ENCODE assay signal across 1 cellular context in the genomic region with DNA sequence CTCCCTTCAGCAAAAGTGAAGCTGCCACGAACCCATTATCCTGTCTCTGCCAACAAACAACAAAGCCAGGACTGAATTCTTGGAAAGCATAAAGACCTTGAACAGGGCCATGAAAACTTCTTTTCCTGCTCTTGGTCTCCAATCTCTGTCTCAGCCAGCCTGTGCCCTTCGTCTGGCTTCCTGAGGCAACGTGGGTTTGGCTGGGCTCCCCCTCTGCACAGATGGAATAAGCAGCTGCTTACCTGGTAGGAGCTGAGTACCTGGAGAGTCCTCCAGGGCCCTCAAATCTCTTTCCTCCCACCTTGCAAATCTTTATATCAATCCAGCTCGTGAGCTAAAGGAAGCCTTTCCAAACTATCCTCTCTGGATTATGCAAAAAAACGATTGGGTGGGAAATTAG.
TF ChIP-seq lines count a peak whose summit lies in the region.

No MANE protein-coding gene starts in this region.

TF ChIP-seq in HepG2, 621 proteins besides CTCF, POLR2A, EP300 and RAD21 (continued from another document):
- TF ChIP-seq, protein P1, sequence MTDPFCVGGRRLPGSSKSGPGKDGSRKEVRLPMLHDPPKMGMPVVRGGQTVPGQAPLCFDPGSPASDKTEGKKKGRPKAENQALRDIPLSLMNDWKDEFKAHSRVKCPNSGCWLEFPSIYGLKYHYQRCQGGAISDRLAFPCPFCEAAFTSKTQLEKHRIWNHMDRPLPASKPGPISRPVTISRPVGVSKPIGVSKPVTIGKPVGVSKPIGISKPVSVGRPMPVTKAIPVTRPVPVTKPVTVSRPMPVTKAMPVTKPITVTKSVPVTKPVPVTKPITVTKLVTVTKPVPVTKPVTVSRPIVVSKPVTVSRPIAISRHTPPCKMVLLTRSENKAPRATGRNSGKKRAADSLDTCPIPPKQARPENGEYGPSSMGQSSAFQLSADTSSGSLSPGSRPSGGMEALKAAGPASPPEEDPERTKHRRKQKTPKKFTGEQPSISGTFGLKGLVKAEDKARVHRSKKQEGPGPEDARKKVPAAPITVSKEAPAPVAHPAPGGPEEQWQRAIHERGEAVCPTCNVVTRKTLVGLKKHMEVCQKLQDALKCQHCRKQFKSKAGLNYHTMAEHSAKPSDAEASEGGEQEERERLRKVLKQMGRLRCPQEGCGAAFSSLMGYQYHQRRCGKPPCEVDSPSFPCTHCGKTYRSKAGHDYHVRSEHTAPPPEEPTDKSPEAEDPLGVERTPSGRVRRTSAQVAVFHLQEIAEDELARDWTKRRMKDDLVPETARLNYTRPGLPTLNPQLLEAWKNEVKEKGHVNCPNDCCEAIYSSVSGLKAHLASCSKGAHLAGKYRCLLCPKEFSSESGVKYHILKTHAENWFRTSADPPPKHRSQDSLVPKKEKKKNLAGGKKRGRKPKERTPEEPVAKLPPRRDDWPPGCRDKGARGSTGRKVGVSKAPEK (CRISPR knock-in tag; IDR thresholded peaks at IDR 0.05; ENCODE audit: borderline replicate concordance), result no peak
- TF ChIP-seq ZNF644 (CRISPR knock-in tag; IDR thresholded peaks at IDR 0.05; ENCODE audit: low read depth), result no peak
- TF ChIP-seq FOXP1 (IDR thresholded peaks at IDR 0.05), result no peak
- no peak for TF ChIP-seq FOXP1 (CRISPR knock-in tag; IDR thresholded peaks at IDR 0.05)
- TF ChIP-seq, protein P2, sequence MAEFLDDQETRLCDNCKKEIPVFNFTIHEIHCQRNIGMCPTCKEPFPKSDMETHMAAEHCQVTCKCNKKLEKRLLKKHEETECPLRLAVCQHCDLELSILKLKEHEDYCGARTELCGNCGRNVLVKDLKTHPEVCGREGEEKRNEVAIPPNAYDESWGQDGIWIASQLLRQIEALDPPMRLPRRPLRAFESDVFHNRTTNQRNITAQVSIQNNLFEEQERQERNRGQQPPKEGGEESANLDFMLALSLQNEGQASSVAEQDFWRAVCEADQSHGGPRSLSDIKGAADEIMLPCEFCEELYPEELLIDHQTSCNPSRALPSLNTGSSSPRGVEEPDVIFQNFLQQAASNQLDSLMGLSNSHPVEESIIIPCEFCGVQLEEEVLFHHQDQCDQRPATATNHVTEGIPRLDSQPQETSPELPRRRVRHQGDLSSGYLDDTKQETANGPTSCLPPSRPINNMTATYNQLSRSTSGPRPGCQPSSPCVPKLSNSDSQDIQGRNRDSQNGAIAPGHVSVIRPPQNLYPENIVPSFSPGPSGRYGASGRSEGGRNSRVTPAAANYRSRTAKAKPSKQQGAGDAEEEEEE (CRISPR knock-in tag; IDR thresholded peaks at IDR 0.05; ENCODE audit: borderline replicate concordance), result no peak
- no peak for TF ChIP-seq JUND (CRISPR knock-in tag; IDR thresholded peaks at IDR 0.05)
- TF ChIP-seq RBFOX2 (IDR thresholded peaks at IDR 0.05; ENCODE audit: low read depth, low read length), result no peak
- TF ChIP-seq, protein P3, sequence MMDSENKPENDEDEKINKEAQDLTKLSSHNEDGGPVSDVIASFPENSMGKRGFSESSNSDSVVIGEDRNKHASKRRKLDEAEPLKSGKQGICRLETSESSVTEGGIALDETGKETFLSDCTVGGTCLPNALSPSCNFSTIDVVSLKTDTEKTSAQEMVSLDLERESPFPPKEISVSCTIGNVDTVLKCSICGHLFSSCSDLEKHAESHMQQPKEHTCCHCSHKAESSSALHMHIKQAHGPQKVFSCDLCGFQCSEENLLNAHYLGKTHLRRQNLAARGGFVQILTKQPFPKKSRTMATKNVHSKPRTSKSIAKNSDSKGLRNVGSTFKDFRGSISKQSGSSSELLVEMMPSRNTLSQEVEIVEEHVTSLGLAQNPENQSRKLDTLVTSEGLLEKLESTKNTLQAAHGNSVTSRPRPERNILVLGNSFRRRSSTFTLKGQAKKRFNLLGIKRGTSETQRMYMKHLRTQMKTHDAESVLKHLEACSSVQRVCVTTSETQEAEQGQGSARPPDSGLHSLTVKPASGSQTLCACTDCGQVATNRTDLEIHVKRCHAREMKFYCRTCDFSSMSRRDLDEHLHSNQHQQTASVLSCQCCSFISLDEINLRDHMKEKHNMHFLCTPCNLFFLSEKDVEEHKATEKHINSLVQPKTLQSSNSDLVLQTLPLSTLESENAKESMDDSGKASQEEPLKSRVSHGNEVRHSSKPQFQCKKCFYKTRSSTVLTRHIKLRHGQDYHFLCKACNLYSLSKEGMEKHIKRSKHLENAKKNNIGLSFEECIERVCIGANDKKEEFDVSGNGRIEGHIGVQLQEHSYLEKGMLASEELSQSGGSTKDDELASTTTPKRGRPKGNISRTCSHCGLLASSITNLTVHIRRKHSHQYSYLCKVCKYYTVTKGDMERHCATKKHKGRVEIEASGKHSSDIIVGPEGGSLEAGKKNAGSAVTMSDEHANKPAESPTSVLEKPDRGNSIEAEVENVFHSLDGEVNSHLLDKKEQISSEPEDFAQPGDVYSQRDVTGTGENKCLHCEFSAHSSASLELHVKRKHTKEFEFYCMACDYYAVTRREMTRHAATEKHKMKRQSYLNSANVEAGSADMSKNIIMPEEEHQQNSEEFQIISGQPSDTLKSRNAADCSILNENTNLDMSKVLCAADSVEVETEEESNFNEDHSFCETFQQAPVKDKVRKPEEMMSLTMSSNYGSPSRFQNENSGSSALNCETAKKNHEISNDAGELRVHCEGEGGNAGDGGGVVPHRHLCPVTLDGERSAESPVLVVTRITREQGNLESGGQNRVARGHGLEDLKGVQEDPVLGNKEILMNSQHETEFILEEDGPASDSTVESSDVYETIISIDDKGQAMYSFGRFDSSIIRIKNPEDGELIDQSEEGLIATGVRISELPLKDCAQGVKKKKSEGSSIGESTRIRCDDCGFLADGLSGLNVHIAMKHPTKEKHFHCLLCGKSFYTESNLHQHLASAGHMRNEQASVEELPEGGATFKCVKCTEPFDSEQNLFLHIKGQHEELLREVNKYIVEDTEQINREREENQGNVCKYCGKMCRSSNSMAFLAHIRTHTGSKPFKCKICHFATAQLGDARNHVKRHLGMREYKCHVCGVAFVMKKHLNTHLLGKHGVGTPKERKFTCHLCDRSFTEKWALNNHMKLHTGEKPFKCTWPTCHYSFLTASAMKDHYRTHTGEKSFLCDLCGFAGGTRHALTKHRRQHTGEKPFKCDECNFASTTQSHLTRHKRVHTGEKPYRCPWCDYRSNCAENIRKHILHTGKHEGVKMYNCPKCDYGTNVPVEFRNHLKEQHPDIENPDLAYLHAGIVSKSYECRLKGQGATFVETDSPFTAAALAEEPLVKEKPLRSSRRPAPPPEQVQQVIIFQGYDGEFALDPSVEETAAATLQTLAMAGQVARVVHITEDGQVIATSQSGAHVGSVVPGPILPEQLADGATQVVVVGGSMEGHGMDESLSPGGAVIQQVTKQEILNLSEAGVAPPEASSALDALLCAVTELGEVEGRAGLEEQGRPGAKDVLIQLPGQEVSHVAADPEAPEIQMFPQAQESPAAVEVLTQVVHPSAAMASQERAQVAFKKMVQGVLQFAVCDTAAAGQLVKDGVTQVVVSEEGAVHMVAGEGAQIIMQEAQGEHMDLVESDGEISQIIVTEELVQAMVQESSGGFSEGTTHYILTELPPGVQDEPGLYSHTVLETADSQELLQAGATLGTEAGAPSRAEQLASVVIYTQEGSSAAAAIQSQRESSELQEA (CRISPR knock-in tag; IDR thresholded peaks at IDR 0.05; ENCODE audit: not compliant biosample characterization), result no peak
